Comparison of ENCODE assay signal across 8 cellular contexts in the genomic region with DNA sequence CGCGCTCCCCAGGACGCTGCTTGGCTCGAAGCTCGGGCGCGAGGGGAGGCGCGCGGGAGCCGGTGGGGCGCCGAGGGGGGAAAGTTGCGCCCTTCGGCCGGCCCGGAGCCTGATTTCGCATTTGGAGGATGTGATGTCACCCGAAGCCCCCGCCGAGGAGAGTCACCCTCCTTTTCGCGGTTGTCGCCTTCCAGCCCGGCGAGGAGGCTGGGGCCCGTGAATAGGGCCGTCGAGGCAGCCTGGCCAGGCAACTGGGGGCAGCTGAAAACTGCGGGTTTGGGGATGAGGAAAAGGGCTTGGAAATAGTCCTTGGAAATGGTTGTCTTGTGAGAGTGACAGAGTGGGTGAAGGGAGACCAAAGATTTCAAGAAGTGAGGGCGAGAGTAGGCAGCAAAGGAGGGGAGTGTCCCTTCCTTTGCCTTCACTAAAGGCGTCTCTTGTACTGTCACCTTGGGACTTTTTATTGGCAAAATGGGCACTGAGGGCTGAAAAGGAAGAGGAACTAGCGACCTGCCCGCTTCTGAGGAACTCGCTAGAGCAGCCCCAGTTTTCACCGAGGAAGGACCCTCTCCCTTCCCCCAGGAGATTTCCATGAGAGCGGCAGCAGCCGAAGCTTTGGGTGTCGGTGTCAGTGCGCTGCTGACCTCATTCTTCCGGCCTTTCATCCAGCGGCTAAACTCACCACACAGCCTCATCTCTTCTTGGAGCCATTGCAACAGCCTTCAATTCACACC. TPM values are rescaled to one million over a fixed set of nuclear protein-coding genes. Genes with fewer than 3 reads are reported as not detected.
DNase-seq lines count a peak whose midpoint lies in the region; ATAC-seq, FAIRE-seq and TF ChIP-seq lines count a peak whose summit lies in the region.

A gene (minus strand): TSS at position 86 of the 734 bp plus-strand sequence. CDS start 88 bp downstream, outside the sequence.

- no peak for FAIRE-seq in D721Med (lab: Jason Lieb, UNC)

- peaks cover 58% of the 10 kb centered on the region for H3K36me3 Mint-ChIP-seq in activated naive CD8-positive, alpha-beta T cell treated with anti-CD3 and anti-CD28 coated beads for 36 hours

- peak within 1 kb of the TSS; percentile 91 for H3K4me3 Mint-ChIP-seq in activated naive CD8-positive, alpha-beta T cell treated with anti-CD3 and anti-CD28 coated beads for 36 hours

- ATAC-seq in lower lobe of right lung: peak; percentile 31 to 40
- no peak for ATAC-seq in HG02870 (IDR thresholded peaks at IDR 0.05; ENCODE audit: unreplicated experiment)
- no peak for ATAC-seq in GM21526 (IDR thresholded peaks at IDR 0.05; ENCODE audit: low FRiP score, unreplicated experiment)

- peaks cover 60% of the 10 kb centered on the region for H3K4me1 Mint-ChIP-seq in activated naive CD8-positive, alpha-beta T cell treated with anti-CD3 and anti-CD28 coated beads for 36 hours

- H3K27ac ChIP-seq in lower lobe of right lung (no peak within 1 kb of the TSS), vagina (peak within 1 kb of the TSS; percentile 47)

- H3K27me3 ChIP-seq in lower lobe of right lung (ENCODE audit: low read depth): peaks cover 81% of the 10 kb centered on the region
- H3K27me3 ChIP-seq in vagina: peaks cover 12% of the 10 kb centered on the region

- H3K4me3 ChIP-seq in lower lobe of right lung (peak within 1 kb of the TSS; percentile 40), vagina (peak within 1 kb of the TSS; percentile 29 to 38)

- peak; percentile 19 for DNase-seq in stimulated activated CD4-positive, alpha-beta T cell treated with anti-CD3 and anti-CD28 coated beads, Interleukin-4, amount 100 ng/mL, for 1 hour
- no peak for DNase-seq in stimulated activated CD4-positive, alpha-beta T cell treated with anti-CD3 and anti-CD28 coated beads, Interleukin-1b, Interleukin-23, amount 100 ng/mL, for 48 hours
- DNase-seq in activated naive CD8-positive, alpha-beta T cell treated with anti-CD3 and anti-CD28 coated beads for 36 hours: peak; percentile 87
- DNase-seq in lower lobe of right lung: no peak
- no peak for DNase-seq in vagina (ENCODE audit: extremely low spot score in 2 of 2)
- no peak for DNase-seq in D721Med (ENCODE audit: insufficient read length, low spot score)

- peaks cover 5% of the 10 kb centered on the region for H3K27me3 Mint-ChIP-seq in activated naive CD8-positive, alpha-beta T cell treated with anti-CD3 and anti-CD28 coated beads for 36 hours

- no peaks in the 10 kb centered on the region for H3K9me3 ChIP-seq in lower lobe of right lung
- no peaks in the 10 kb centered on the region for H3K9me3 ChIP-seq in vagina

- intact Hi-C loops in lower lobe of right lung (cut with DNase I) (no loop called here), vagina (cut with DNase I) (no loop called here)

- peak within 1 kb of the TSS; percentile 100 for H3K27ac Mint-ChIP-seq in activated naive CD8-positive, alpha-beta T cell treated with anti-CD3 and anti-CD28 coated beads for 36 hours

- TF ChIP-seq POLR2A in vagina (IDR thresholded peaks at IDR 0.05): no peak

- H3K4me1 ChIP-seq in lower lobe of right lung (peaks cover 29% of the 10 kb centered on the region), vagina (peaks cover 24% of the 10 kb centered on the region)

- H3K9me3 Mint-ChIP-seq in activated naive CD8-positive, alpha-beta T cell treated with anti-CD3 and anti-CD28 coated beads for 36 hours: peaks cover 11% of the 10 kb centered on the region

- TF ChIP-seq CTCF in lower lobe of right lung (IDR thresholded peaks at IDR 0.05): no peak
- no peak for TF ChIP-seq CTCF in vagina (IDR thresholded peaks at IDR 0.05)
- TF ChIP-seq CTCF in D721Med (IDR thresholded peaks at IDR 0.05; ENCODE audit: insufficient read depth, missing control alignments): no peak

- H3K36me3 ChIP-seq in lower lobe of right lung (no peaks in the 10 kb centered on the region), vagina (no peaks in the 10 kb centered on the region)

RNA-seq across cellular contexts. Expression of the gene that starts here (rescaled TPM):
- 100 to 1,000 TPM; 356 to 357 TPM for total RNA-seq in activated naive CD8-positive, alpha-beta T cell treated with anti-CD3 and anti-CD28 coated beads for 36 hours
- total RNA-seq in lower lobe of right lung: 5.5 TPM
- total RNA-seq in vagina: 6.9 TPM

Comparison
In these comparisons a context has a peak if more than half of its experiments do, and no peak if none do; other contexts are left out.
1. RNA of the gene that starts here (total RNA-seq): 356 to 357 TPM in activated naive CD8-positive, alpha-beta T cell treated with anti-CD3 and anti-CD28 coated beads for 36 hours; 6.9 TPM in vagina (single experiment) and 5.5 TPM in lower lobe of right lung (single experiment); every median in the first group is over 10 times any median in the second.
2. DNase-seq: peak in stimulated activated CD4-positive, alpha-beta T cell treated with anti-CD3 and anti-CD28 coated beads, Interleukin-4, amount 100 ng/mL, for 1 hour (single experiment) and activated naive CD8-positive, alpha-beta T cell treated with anti-CD3 and anti-CD28 coated beads for 36 hours (single experiment); none in stimulated activated CD4-positive, alpha-beta T cell treated with anti-CD3 and anti-CD28 coated beads, Interleukin-1b, Interleukin-23, amount 100 ng/mL, for 48 hours (single experiment), lower lobe of right lung (single experiment), vagina (0 of 2) and D721Med (single experiment).
3. ATAC-seq: peak in lower lobe of right lung (2 of 2); none in HG02870 (single experiment) and GM21526 (single experiment).